ENCODE assay signal across 11 cellular contexts in genomic region chr15:53716909-53717878, GRCh38. TPM values are rescaled to one million over a fixed set of nuclear protein-coding genes. Genes with fewer than 3 reads are reported as not detected.
DNase-seq lines count a peak whose midpoint lies in the region; ATAC-seq, FAIRE-seq and TF ChIP-seq lines count a peak whose summit lies in the region.
"Had no signal": no experiment of that assay in that cellular context is flagged by ENCODE, and none has a peak within 500 bp of the region (broad histone marks: within the 10 kb centered on the region; RNA-seq: fewer than 3 reads in every experiment).

No MANE protein-coding gene starts in this region.

- ATAC-seq in left lobe of liver = peak; percentile 70
- no peak for ATAC-seq in GM21360 (IDR thresholded peaks at IDR 0.05; ENCODE audit: unreplicated experiment)
- no peak for ATAC-seq in GM21717 (IDR thresholded peaks at IDR 0.05; ENCODE audit: unreplicated experiment)
- ATAC-seq in HG02763 (IDR thresholded peaks at IDR 0.05; ENCODE audit: unreplicated experiment) = no peak
- ATAC-seq: left cardiac atrium had no signal

- peak; percentile 73 for FAIRE-seq in TTC549 (lab: Jason Lieb, UNC)

- TF ChIP-seq CTCF in C4-2B (conservative IDR thresholded peaks at IDR 0.05) = peak; percentile 67

- CTCF ChIA-PET in HEK293T (lab: Yijun Ruan, JAX) = no interaction called here

- DNase-seq in HuH-7 (ENCODE audit: low spot score) = peak; percentile 7
- DNase-seq in left lobe of liver (ENCODE audit: low spot score) = no peak
- no peak for DNase-seq in HEK293T (ENCODE audit: extremely low spot score)
- DNase-seq: left cardiac atrium had no signal

- POLR2A ChIA-PET in HEK293T (lab: Yijun Ruan, JAX) = no interaction called here

- H3K27ac ChIP-seq in C4-2B = no peak overlapping the region
- H3K27ac ChIP-seq: ascending aorta had no signal

TF ChIP-seq in HEK293T, 16 proteins besides CTCF, POLR2A, EP300 and RAD21:
- TF ChIP-seq BHLHE40 (IDR thresholded peaks at IDR 0.05; ENCODE audit: borderline replicate concordance) = no peak
- no peak for TF ChIP-seq FOXK2 (IDR thresholded peaks at IDR 0.05)

RNA-seq across cellular contexts. Expression of gene WDR72, which starts 42.3 kb away (rescaled TPM):
- 11.8 TPM for total RNA-seq in left lobe of liver
- total RNA-seq: ascending aorta; T-helper 2 cell treated with Interferon-gamma antibody and Interleukin-4, amounts not matched to agents 100 ng/mL and 5 ng/mL, for 36 hours had no signal
